ENCODE assay signal across 13 cellular contexts in the genomic region with DNA sequence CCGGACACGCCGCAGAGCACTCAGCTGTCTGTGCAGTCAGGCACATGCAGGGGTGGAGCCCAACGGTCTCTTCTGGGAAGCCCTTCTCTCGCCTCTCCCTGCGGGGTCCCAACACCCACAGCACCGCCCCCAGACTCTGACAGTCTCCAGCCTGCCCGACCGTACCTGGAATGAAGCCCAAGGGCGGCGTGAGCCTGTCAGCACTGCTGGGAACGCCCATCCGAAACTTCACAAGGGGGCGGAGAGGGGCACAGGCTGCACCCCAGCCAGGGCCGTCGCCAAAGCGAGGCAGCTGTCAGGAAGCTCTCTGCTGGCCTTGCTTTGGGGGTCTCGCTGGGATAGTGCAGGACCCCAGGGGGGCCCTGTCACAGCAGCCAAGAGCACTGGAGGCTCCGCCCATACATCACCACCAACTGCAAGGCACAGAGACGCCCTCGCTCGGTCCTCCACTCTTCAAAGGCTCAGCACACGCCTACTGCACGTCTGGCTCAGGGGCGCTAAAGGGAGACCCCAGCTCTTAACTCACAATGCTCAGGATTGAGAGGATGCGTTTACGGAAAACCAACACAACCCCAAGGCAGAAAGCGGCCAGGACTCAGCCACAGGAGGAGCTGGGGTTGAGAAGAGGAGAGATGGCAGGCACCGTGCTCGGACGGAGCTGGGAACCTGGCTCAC.
"Had no signal": no experiment of that assay in that cellular context is flagged by ENCODE, and none has a peak within 500 bp of the region (broad histone marks: within the 10 kb centered on the region; RNA-seq: fewer than 3 reads in every experiment).

No MANE protein-coding gene starts in this region.

- DNase-seq: activated naive CD4-positive, alpha-beta T cell treated with anti-CD3 and anti-CD28 coated beads for 36 hours; activated naive CD8-positive, alpha-beta T cell treated with anti-CD3 and anti-CD28 coated beads, Interleukin-2, amount 50 U/mL, for 24 hours; aorta; cerebellar nuclear complex; effector memory CD4-positive, alpha-beta T cell; foreskin melanocyte; stimulated activated CD4-positive, alpha-beta T cell treated with anti-CD3 and anti-CD28 coated beads, Interleukin-15, amount 100 ng/mL, for 24 hours; stimulated activated CD4-positive, alpha-beta T cell treated with anti-CD3 and anti-CD28 coated beads, Interleukin-4, amount 100 ng/mL, for 1 hour; stimulated activated naive B cell treated with anti-CD40 and anti-IgM and Interleukin-4, amounts not matched to agents 10 μg/mL and 1 μg/mL and 100 μg/mL, for 72 hours; T-helper 17 cell; trophoblast cell had no signal

- H3K4me3 ChIP-seq: lung had no signal

- ATAC-seq: activated naive CD8-positive, alpha-beta T cell treated with anti-CD3 and anti-CD28 coated beads, Interleukin-2, amount 50 U/mL, for 24 hours; stimulated activated naive B cell treated with anti-CD40 and anti-IgM and Interleukin-4, amounts not matched to agents 10 μg/mL and 1 μg/mL and 100 μg/mL, for 72 hours; T-helper 17 cell had no signal

- H3K4me1 ChIP-seq: parathyroid adenoma had no signal

- H3K27ac ChIP-seq: parathyroid adenoma had no signal
